ENCODE assay signal across 8 cellular contexts in genomic region chr7:82247814-82248433, GRCh38.
A peak's percentile ranks its signal among the peaks of the same experiment; 100 is the strongest.
DNase-seq lines count a peak whose midpoint lies in the region; ATAC-seq, FAIRE-seq and TF ChIP-seq lines count a peak whose summit lies in the region.

No MANE protein-coding gene starts in this region.

- FAIRE-seq in H54 (lab: Jason Lieb, UNC) = peak; percentile 33

- no peak for TF ChIP-seq CTCF in mesothelial cell of epicardium (IDR thresholded peaks at IDR 0.05; ENCODE audit: unreplicated experiment)

- H3K4me3 Mint-ChIP-seq in mesothelial cell of epicardium = no peak overlapping the region

- TF ChIP-seq POLR2A in H54 (IDR thresholded peaks at IDR 0.05; ENCODE audit: low read depth, low read length) = no peak

- peak; percentile 10 for DNase-seq in AG08396 (ENCODE audit: low spot score)
- no peak for DNase-seq in H54 (ENCODE audit: insufficient read length, low spot score)
- peak; percentile 21 for DNase-seq in RPMI8226
- DNase-seq in hepatic stellate cell (ENCODE audit: low spot score) = peak; percentile 10
- DNase-seq in mesothelial cell of epicardium (ENCODE audit: low spot score in 2 of 2, unreplicated experiment in 2 of 2) = no peak
- no peak for DNase-seq in germinal center (ENCODE audit: low spot score)

- H3K4me1 Mint-ChIP-seq in mesothelial cell of epicardium = no peaks in the 10 kb centered on the region

- ATAC-seq in GM21515 (IDR thresholded peaks at IDR 0.05; ENCODE audit: unreplicated experiment) (no peak), HG03095 (IDR thresholded peaks at IDR 0.05; ENCODE audit: unreplicated experiment) (no peak)

- no peak overlapping the region for H3K27ac Mint-ChIP-seq in mesothelial cell of epicardium

- no peaks in the 10 kb centered on the region for H3K36me3 Mint-ChIP-seq in mesothelial cell of epicardium

- H3K9me3 Mint-ChIP-seq in mesothelial cell of epicardium = no peaks in the 10 kb centered on the region

- H3K27me3 Mint-ChIP-seq in mesothelial cell of epicardium (ENCODE audit: low read depth) = no peaks in the 10 kb centered on the region

Comparison
In these comparisons a context has a peak if more than half of its experiments do, and no peak if none do; other contexts are left out.
1. DNase-seq: peak in AG08396 (single experiment), RPMI8226 (single experiment) and hepatic stellate cell (single experiment); none in H54 (single experiment), mesothelial cell of epicardium (0 of 2) and germinal center (single experiment).